In the genomic region with DNA sequence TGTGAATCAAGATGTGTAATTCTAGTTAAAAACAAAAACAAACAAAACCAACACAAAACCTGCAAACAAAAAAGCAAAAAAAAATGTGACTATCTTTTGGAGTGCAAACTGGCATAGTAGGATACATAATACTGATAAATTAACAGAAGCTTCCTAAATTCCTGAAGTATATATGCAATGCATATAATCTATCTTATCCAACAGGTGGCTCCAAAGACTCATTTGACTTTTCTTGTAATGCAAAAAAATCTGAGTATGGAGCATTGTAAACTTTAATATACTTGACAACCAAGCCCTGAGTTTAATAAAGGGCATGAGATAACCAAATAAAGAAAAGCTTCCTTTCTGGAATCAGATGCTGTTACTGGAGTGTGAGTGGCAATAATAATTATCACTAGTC, we compare ENCODE assay signal across 16 cellular contexts.
DNase-seq lines count a peak whose midpoint lies in the region; ATAC-seq and TF ChIP-seq lines count a peak whose summit lies in the region.
"Had no signal": no experiment of that assay in that cellular context is flagged by ENCODE, and none has a peak within 500 bp of the region (broad histone marks: within the 10 kb centered on the region; RNA-seq: fewer than 3 reads in every experiment).

No MANE protein-coding gene starts in this region.

- 0 out of 2 replicates have a peak overlapping the region, but pooled peaks have one; percentile 5 for H3K27ac ChIP-seq in SK-N-MC
- H3K27ac ChIP-seq: body of pancreas, foreskin keratinocyte, uterus had no signal

- no peak for ATAC-seq in T-helper 17 cell
- ATAC-seq: body of pancreas; foreskin keratinocyte; stimulated activated naive B cell treated with anti-CD40 and anti-IgM and Interleukin-4, amounts not matched to agents 10 μg/mL and 1 μg/mL and 100 μg/mL, for 72 hours had no signal

- H3K36me3 ChIP-seq in SK-N-MC (ENCODE audit: insufficient read depth, low read length): no peaks in the 10 kb centered on the region
- H3K36me3 ChIP-seq: uterus had no signal

- H3K27ac Mint-ChIP-seq in progenitor cell of endocrine pancreas (no peak overlapping the region), T-helper 17 cell (no peak overlapping the region)
- H3K27ac Mint-ChIP-seq in activated CD4-positive, alpha-beta memory T cell treated with anti-CD3 and anti-CD28 coated beads, Interleukin-2, amount 10 ng/mL, durations not matched to agents 7 days and 5 days: no peak overlapping the region
- H3K27ac Mint-ChIP-seq: stimulated activated naive B cell treated with anti-CD40 and anti-IgM and Interleukin-4, amounts not matched to agents 10 μg/mL and 1 μg/mL and 100 μg/mL, for 72 hours had no signal

- H3K4me3 Mint-ChIP-seq in progenitor cell of endocrine pancreas (ENCODE audit: low read depth) (no peak overlapping the region), T-helper 17 cell (no peak overlapping the region)
- H3K4me3 Mint-ChIP-seq in activated CD4-positive, alpha-beta memory T cell treated with anti-CD3 and anti-CD28 coated beads, Interleukin-2, amount 10 ng/mL, durations not matched to agents 7 days and 5 days: no peak overlapping the region
- H3K4me3 Mint-ChIP-seq: stimulated activated naive B cell treated with anti-CD40 and anti-IgM and Interleukin-4, amounts not matched to agents 10 μg/mL and 1 μg/mL and 100 μg/mL, for 72 hours had no signal

- no peaks in the 10 kb centered on the region for H3K27me3 Mint-ChIP-seq in progenitor cell of endocrine pancreas
- H3K27me3 Mint-ChIP-seq in T-helper 17 cell: no peaks in the 10 kb centered on the region
- no peaks in the 10 kb centered on the region for H3K27me3 Mint-ChIP-seq in activated CD4-positive, alpha-beta memory T cell treated with anti-CD3 and anti-CD28 coated beads, Interleukin-2, amount 10 ng/mL, durations not matched to agents 7 days and 5 days
- H3K27me3 Mint-ChIP-seq: stimulated activated naive B cell treated with anti-CD40 and anti-IgM and Interleukin-4, amounts not matched to agents 10 μg/mL and 1 μg/mL and 100 μg/mL, for 72 hours had no signal

- no peaks in the 10 kb centered on the region for H3K36me3 Mint-ChIP-seq in progenitor cell of endocrine pancreas (ENCODE audit: insufficient read depth)
- no peaks in the 10 kb centered on the region for H3K36me3 Mint-ChIP-seq in T-helper 17 cell (ENCODE audit: low read depth)
- no peaks in the 10 kb centered on the region for H3K36me3 Mint-ChIP-seq in activated CD4-positive, alpha-beta memory T cell treated with anti-CD3 and anti-CD28 coated beads, Interleukin-2, amount 10 ng/mL, durations not matched to agents 7 days and 5 days (ENCODE audit: low read depth)
- H3K36me3 Mint-ChIP-seq: stimulated activated naive B cell treated with anti-CD40 and anti-IgM and Interleukin-4, amounts not matched to agents 10 μg/mL and 1 μg/mL and 100 μg/mL, for 72 hours had no signal

- TF ChIP-seq CTCF in NB4 (IDR thresholded peaks at IDR 0.05; ENCODE audit: low read depth, low read length): no peak
- TF ChIP-seq CTCF in progenitor cell of endocrine pancreas (IDR thresholded peaks at IDR 0.05; ENCODE audit: unreplicated experiment): peak; percentile 14

- H3K9me3 ChIP-seq in SK-N-MC (ENCODE audit: low read depth, low read length) (no peaks in the 10 kb centered on the region; the same call in 1 of the 2 replicates), T-helper 17 cell (ENCODE audit: control insufficient read depth, low read length, poor library complexity, severe bottlenecking) (no peaks in the 10 kb centered on the region)
- H3K9me3 ChIP-seq: body of pancreas, uterus had no signal

- POLR2A ChIA-PET in activated CD4-positive, alpha-beta memory T cell treated with anti-CD3 and anti-CD28 coated beads, Interleukin-2, amount 10 ng/mL, durations not matched to agents 7 days and 5 days (lab: Charles Lee): no interaction called here

- H3K4me1 Mint-ChIP-seq in progenitor cell of endocrine pancreas (ENCODE audit: low read depth) (no peaks in the 10 kb centered on the region), T-helper 17 cell (no peaks in the 10 kb centered on the region)
- no peaks in the 10 kb centered on the region for H3K4me1 Mint-ChIP-seq in activated CD4-positive, alpha-beta memory T cell treated with anti-CD3 and anti-CD28 coated beads, Interleukin-2, amount 10 ng/mL, durations not matched to agents 7 days and 5 days
- H3K4me1 Mint-ChIP-seq: stimulated activated naive B cell treated with anti-CD40 and anti-IgM and Interleukin-4, amounts not matched to agents 10 μg/mL and 1 μg/mL and 100 μg/mL, for 72 hours had no signal

- no peak overlapping the region for H3K9ac ChIP-seq in SK-N-MC (ENCODE audit: insufficient read length)

- DNase-seq in NCI-H524 (lab: John Stamatoyannopoulos, UW) (peak; percentile 11 to 37), NCI-H524 treated with DMSO at 0.1 percent for 48 hours (lab: John Stamatoyannopoulos, UW) (no peak), NB4 (ENCODE audit: low read depth) (peak; percentile 0), SK-N-MC (ENCODE audit: low read depth, low spot score) (no peak), progenitor cell of endocrine pancreas (ENCODE audit: low spot score, unreplicated experiment) (no peak), GM03348 (ENCODE audit: low spot score) (no peak), T-helper 17 cell (no peak)
- DNase-seq in activated CD4-positive, alpha-beta memory T cell treated with anti-CD3 and anti-CD28 coated beads, Interleukin-2, amount 10 ng/mL, durations not matched to agents 7 days and 5 days: no peak
- DNase-seq: activated naive CD4-positive, alpha-beta T cell treated with anti-CD3 and anti-CD28 coated beads, Interleukin-2, amount 50 U/mL, for 16 hours; body of pancreas; effector CD4-positive, alpha-beta T cell; mesendoderm; NCI-H1417 treated with DMSO at 0.1 percent for 48 hours; stimulated activated naive B cell treated with anti-CD40 and anti-IgM and Interleukin-4, amounts not matched to agents 10 μg/mL and 1 μg/mL and 100 μg/mL, for 72 hours; uterus had no signal

- peaks cover 7% of the 10 kb centered on the region for H3K9me3 Mint-ChIP-seq in progenitor cell of endocrine pancreas (ENCODE audit: low read depth)
- peaks cover under 1% of the 10 kb centered on the region for H3K9me3 Mint-ChIP-seq in activated CD4-positive, alpha-beta memory T cell treated with anti-CD3 and anti-CD28 coated beads, Interleukin-2, amount 10 ng/mL, durations not matched to agents 7 days and 5 days

- no peak for TF ChIP-seq POLR2A in NB4 (IDR thresholded peaks at IDR 0.05; ENCODE audit: extremely low read depth, insufficient read length)

- H3K4me3 ChIP-seq in NB4 (ENCODE audit: low read depth, low read length) (no peak overlapping the region), SK-N-MC (no peak overlapping the region)
- H3K4me3 ChIP-seq: body of pancreas, uterus had no signal

- CTCF ChIA-PET in activated CD4-positive, alpha-beta memory T cell treated with anti-CD3 and anti-CD28 coated beads, Interleukin-2, amount 10 ng/mL, durations not matched to agents 7 days and 5 days (lab: Charles Lee): no interaction called here

Comparison
In these comparisons a context has a peak if more than half of its experiments do, and no peak if none do; other contexts are left out.
1. DNase-seq: peak in NCI-H524 (2 of 2) and NB4 (single experiment); none in NCI-H524 treated with DMSO at 0.1 percent for 48 hours (single experiment), SK-N-MC (single experiment), progenitor cell of endocrine pancreas (single experiment), GM03348 (single experiment), T-helper 17 cell (0 of 3) and activated CD4-positive, alpha-beta memory T cell treated with anti-CD3 and anti-CD28 coated beads, Interleukin-2, amount 10 ng/mL, durations not matched to agents 7 days and 5 days (single experiment).